ENCODE assay signal across 8 cellular contexts in the genomic region with DNA sequence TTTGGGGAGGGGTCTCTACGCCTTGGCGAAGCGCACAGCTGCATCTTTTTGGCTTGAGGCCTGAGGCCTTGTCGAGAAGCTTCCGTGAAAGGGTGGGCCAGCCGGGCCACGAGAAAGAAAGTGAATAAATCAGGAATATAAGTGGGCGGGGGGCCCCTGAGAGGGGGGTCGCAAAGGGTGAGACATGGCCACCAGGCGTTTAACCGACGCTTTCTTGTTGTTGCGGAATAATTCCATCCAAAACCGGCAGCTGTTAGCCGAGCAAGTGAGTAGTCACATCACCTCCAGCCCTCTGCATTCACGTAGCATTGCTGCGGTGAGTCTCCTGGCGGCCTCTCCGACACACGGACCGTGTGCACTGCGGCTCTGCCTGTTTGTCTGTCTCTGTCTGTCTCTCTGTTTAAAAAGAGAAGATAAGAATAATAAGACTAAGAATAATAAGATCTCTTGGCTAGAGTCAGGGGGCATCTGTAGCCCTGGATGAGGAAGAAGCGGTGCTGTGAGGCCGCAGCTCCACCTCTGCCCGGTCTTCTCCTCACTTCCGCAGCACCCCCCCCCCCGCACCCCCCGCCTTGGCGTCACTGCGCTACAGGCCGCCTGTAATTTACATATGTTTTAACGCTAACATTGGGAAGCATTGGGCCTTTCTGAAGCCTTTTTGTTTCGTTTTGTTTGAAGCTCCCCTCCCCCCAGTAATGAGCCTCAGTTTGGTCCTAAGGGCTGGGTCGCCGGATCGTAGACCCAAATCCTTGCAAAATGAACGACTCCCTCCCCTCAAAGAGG. TPM values are rescaled to one million over a fixed set of nuclear protein-coding genes. Genes with fewer than 3 reads are reported as not detected.
DNase-seq lines count a peak whose midpoint lies in the region; ATAC-seq and TF ChIP-seq lines count a peak whose summit lies in the region.

No MANE protein-coding gene starts in this region.

- DNase-seq in RPMI8226 = peak; percentile 79
- peak; percentile 41 to 89 (median 74) for DNase-seq in activated naive CD4-positive, alpha-beta T cell (lab: John Stamatoyannopoulos, UW)
- DNase-seq in fibroblast of villous mesenchyme (ENCODE audit: low read depth) = peak; percentile 91
- DNase-seq in natural killer cell treated with Interleukin-12 subunit alpha and Interleukin-12 subunit beta and Interleukin-15 and Interleukin-18, amount 100 ng/mL, for 72 hours (ENCODE audit: low spot score) = peak; percentile 73
- DNase-seq in thyroid gland = peak; percentile 45 to 46

- no peaks in the 10 kb centered on the region for H3K9me3 Mint-ChIP-seq in natural killer cell treated with Interleukin-12 subunit alpha and Interleukin-12 subunit beta and Interleukin-15 and Interleukin-18, amount 100 ng/mL, for 72 hours

- H3K36me3 ChIP-seq in BLaER1 (peaks cover 10% of the 10 kb centered on the region), thyroid gland (no peaks in the 10 kb centered on the region)

- peak overlapping the region; percentile 97 to 98 for H3K27ac Mint-ChIP-seq in natural killer cell treated with Interleukin-12 subunit alpha and Interleukin-12 subunit beta and Interleukin-15 and Interleukin-18, amount 100 ng/mL, for 72 hours

- peaks cover 44% of the 10 kb centered on the region for H3K4me1 ChIP-seq in BLaER1
- peaks cover 22 to 28% of the 10 kb centered on the region in 2 donors for H3K4me1 ChIP-seq in thyroid gland

- H3K27me3 Mint-ChIP-seq in natural killer cell treated with Interleukin-12 subunit alpha and Interleukin-12 subunit beta and Interleukin-15 and Interleukin-18, amount 100 ng/mL, for 72 hours = no peaks in the 10 kb centered on the region

- TF ChIP-seq CTCF in fibroblast of villous mesenchyme (IDR thresholded peaks at IDR 0.05; ENCODE audit: insufficient read depth, low read depth, low read length) (no peak), thyroid gland (IDR thresholded peaks at IDR 0.05) (no peak)

- WGBS in thyroid gland, 2 donors = 0 to 1% methylated on average over 37 of the region's 37 CpGs

- peaks cover 19% of the 10 kb centered on the region for H3K27me3 ChIP-seq in BLaER1
- no peaks in the 10 kb centered on the region for H3K27me3 ChIP-seq in thyroid gland

- peak overlapping the region; percentile 93 for H3K9ac ChIP-seq in BLaER1

- peak overlapping the region; percentile 91 for H3K4me2 ChIP-seq in BLaER1

- ATAC-seq in GM19035 (IDR thresholded peaks at IDR 0.05; ENCODE audit: unreplicated experiment) (peak; percentile 55), HG03520 (IDR thresholded peaks at IDR 0.05; ENCODE audit: unreplicated experiment) (peak; percentile 40)
- peak; percentile 65 to 75 for ATAC-seq in natural killer cell treated with Interleukin-12 subunit alpha and Interleukin-12 subunit beta and Interleukin-15 and Interleukin-18, amount 100 ng/mL, for 72 hours

- H3K4me1 Mint-ChIP-seq in natural killer cell treated with Interleukin-12 subunit alpha and Interleukin-12 subunit beta and Interleukin-15 and Interleukin-18, amount 100 ng/mL, for 72 hours (ENCODE audit: low read depth in 2 of 2) = peaks cover 21 to 34% of the 10 kb centered on the region in 2 donors

- H3K4me3 ChIP-seq in BLaER1 = peak overlapping the region; percentile 99
- H3K4me3 ChIP-seq in fibroblast of villous mesenchyme (ENCODE audit: low read depth, low read length) = peak overlapping the region; percentile 81
- H3K4me3 ChIP-seq in thyroid gland (replicated peaks in 1 of 3) = peak overlapping the region; percentile 65 to 72 (median 68)

- peaks cover 55% of the 10 kb centered on the region for H4K20me1 ChIP-seq in BLaER1

- H3K36me3 Mint-ChIP-seq in natural killer cell treated with Interleukin-12 subunit alpha and Interleukin-12 subunit beta and Interleukin-15 and Interleukin-18, amount 100 ng/mL, for 72 hours = peaks cover 14% of the 10 kb centered on the region

- TF ChIP-seq POLR2A in thyroid gland (IDR thresholded peaks at IDR 0.05) = peak in 1 of 2 donors; percentile 47

- H3K27ac ChIP-seq in BLaER1 = peak overlapping the region; percentile 94
- peak overlapping the region; percentile 80 to 97 (median 86) for H3K27ac ChIP-seq in thyroid gland

- H3K4me3 Mint-ChIP-seq in natural killer cell treated with Interleukin-12 subunit alpha and Interleukin-12 subunit beta and Interleukin-15 and Interleukin-18, amount 100 ng/mL, for 72 hours = peak overlapping the region; percentile 94

- H3K9me3 ChIP-seq in BLaER1 (no peaks in the 10 kb centered on the region), thyroid gland (no peaks in the 10 kb centered on the region)

- intact Hi-C loops in thyroid gland (cut with DNase I) = loop anchor here (5.0 to 10.0 kb wide), 2 partner anchors 40 to 203 kb away; partner anchors contain the start of genes GNAS, GNAS-AS1 and NPEPL1

RNA-seq across cellular contexts. Expression of gene STX16, which starts 0.9 kb away (rescaled TPM):
- total RNA-seq in fibroblast of villous mesenchyme = 25.4 and 34.1 TPM in 2 replicates
- total RNA-seq in natural killer cell treated with Interleukin-12 subunit alpha and Interleukin-12 subunit beta and Interleukin-15 and Interleukin-18, amount 100 ng/mL, for 72 hours = 10 to 100 TPM; 92.4 to 92.8 TPM
- 10 to 100 TPM; 42.5 to 59.1 (median 53.0) TPM for total RNA-seq in thyroid gland

RNA-seq across cellular contexts. Expression of gene NPEPL1, which starts 40.6 kb away (rescaled TPM):
- 23.7 and 32.5 TPM in 2 replicates for total RNA-seq in fibroblast of villous mesenchyme
- total RNA-seq in natural killer cell treated with Interleukin-12 subunit alpha and Interleukin-12 subunit beta and Interleukin-15 and Interleukin-18, amount 100 ng/mL, for 72 hours = 10 to 100 TPM; 23.6 to 30.4 TPM
- total RNA-seq in thyroid gland = 10 to 100 TPM; 41.6 to 56.0 (median 47.2) TPM

Comparison
In these comparisons a context has a peak if more than half of its experiments do, and no peak if none do; other contexts are left out.
1. Peak in every context shown above with its lines: DNase-seq, ATAC-seq, H3K4me3 ChIP-seq and H3K27ac ChIP-seq.